In genomic region chr10:7942859-7943258, GRCh38 we compare ENCODE assay signal across 17 cellular contexts.
DNase-seq lines count a peak whose midpoint lies in the region; ATAC-seq and TF ChIP-seq lines count a peak whose summit lies in the region.
"Had no signal": no experiment of that assay in that cellular context is flagged by ENCODE, and none has a peak within 500 bp of the region (broad histone marks: within the 10 kb centered on the region; RNA-seq: fewer than 3 reads in every experiment).

No MANE protein-coding gene starts in this region.

- H3K9me3 Mint-ChIP-seq in stimulated activated memory B cell treated with anti-CD40 and anti-IgM and Interleukin-4, amounts not matched to agents 10 μg/mL and 1 μg/mL and 100 μg/mL, for 72 hours: peaks cover 16% of the 10 kb centered on the region

- POLR2A ChIA-PET in SK-N-SH (lab: Yijun Ruan, JAX): no interaction called here

- intact Hi-C loops in Right ventricle myocardium superior (cut with DNase I): no loop called here

- peak overlapping the region; percentile 53; the same call in 1 of the 2 replicates for H3K4me2 ChIP-seq in SK-N-SH

- H3K9me2 ChIP-seq in SK-N-SH: no peaks in the 10 kb centered on the region

- H3K4me1 Mint-ChIP-seq in stimulated activated memory B cell treated with anti-CD40 and anti-IgM and Interleukin-4, amounts not matched to agents 10 μg/mL and 1 μg/mL and 100 μg/mL, for 72 hours: peaks cover 33% of the 10 kb centered on the region

- H3F3A ChIP-seq in SK-N-SH (replicated peaks; ENCODE audit: insufficient read depth): peaks cover 16% of the 10 kb centered on the region

- H3K27ac Mint-ChIP-seq in stimulated activated memory B cell treated with anti-CD40 and anti-IgM and Interleukin-4, amounts not matched to agents 10 μg/mL and 1 μg/mL and 100 μg/mL, for 72 hours: no peak overlapping the region
- H3K27ac Mint-ChIP-seq: B cell had no signal

- peaks cover 5 to 42% of the 10 kb centered on the region in 2 experiments; a peak in 3 of 4 replicates for H3K4me1 ChIP-seq in SK-N-SH (ENCODE audit: control insufficient read depth in 1 of 2, insufficient read depth in 2 of 2, low read depth in 1 of 2, low read length in 1 of 2)
- peaks cover 27% of the 10 kb centered on the region for H3K4me1 ChIP-seq in RWPE2 (ENCODE audit: insufficient read depth, poor library complexity, severe bottlenecking)

- ATAC-seq in SK-N-SH treated with all-trans-retinoic acid at 6 μM for 48 hours (no peak), RWPE2 (ENCODE audit: low read depth) (no peak), Right ventricle myocardium superior (ENCODE audit: poor library complexity) (no peak)
- ATAC-seq in stimulated activated memory B cell treated with anti-CD40 and anti-IgM and Interleukin-4, amounts not matched to agents 10 μg/mL and 1 μg/mL and 100 μg/mL, for 72 hours: no peak
- ATAC-seq: K562 had no signal

- TF ChIP-seq CTCF in SK-N-SH (IDR thresholded peaks at IDR 0.05) (no peak), RWPE2 (IDR thresholded peaks at IDR 0.05; ENCODE audit: poor library complexity, severe bottlenecking) (no peak)

- H3K4me3 ChIP-seq in SK-N-SH (ENCODE audit: low read depth in 2 of 2, low read length in 1 of 2): no peak overlapping the region
- H3K4me3 ChIP-seq in RWPE2 (ENCODE audit: severe bottlenecking): no peak overlapping the region
- H3K4me3 ChIP-seq: K562, SJCRH30 had no signal

- no peak overlapping the region for H3K9ac ChIP-seq in SK-N-SH

- peak overlapping the region in 1 of 2 experiments; percentile 67; a peak in 1 of 4 replicates for H3K27ac ChIP-seq in SK-N-SH (ENCODE audit: low read depth in 2 of 2, low read length in 1 of 2)
- peak overlapping the region; percentile 49 for H3K27ac ChIP-seq in RWPE2 (ENCODE audit: poor library complexity, severe bottlenecking)
- H3K27ac ChIP-seq: SJCRH30 had no signal

- H3K4me3 Mint-ChIP-seq in stimulated activated memory B cell treated with anti-CD40 and anti-IgM and Interleukin-4, amounts not matched to agents 10 μg/mL and 1 μg/mL and 100 μg/mL, for 72 hours: no peak overlapping the region
- H3K4me3 Mint-ChIP-seq: B cell had no signal

- H2AFZ ChIP-seq in SK-N-SH (ENCODE audit: low read depth): no peak overlapping the region

- H3K36me3 ChIP-seq in SK-N-SH (replicated peaks in 1 of 2; ENCODE audit: control insufficient read depth in 1 of 2, insufficient read depth in 2 of 2, low read length in 1 of 2) (no peaks in the 10 kb centered on the region), RWPE2 (ENCODE audit: low read depth) (no peaks in the 10 kb centered on the region)
- H3K36me3 ChIP-seq: SJCRH30 had no signal

- CTCF ChIA-PET in SK-N-SH (lab: Yijun Ruan, JAX): interaction anchor here (1.4 kb wide), 1 partner anchor 64 kb away, joined by 3 read pairs; no protein-coding TSS in a partner anchor

- no peaks in the 10 kb centered on the region for H3K27me3 Mint-ChIP-seq in stimulated activated memory B cell treated with anti-CD40 and anti-IgM and Interleukin-4, amounts not matched to agents 10 μg/mL and 1 μg/mL and 100 μg/mL, for 72 hours
- H3K27me3 Mint-ChIP-seq: B cell had no signal

- H3K27me3 ChIP-seq in SK-N-SH (ENCODE audit: insufficient read depth) (no peaks in the 10 kb centered on the region), RWPE2 (ENCODE audit: insufficient read depth, poor library complexity, severe bottlenecking) (no peaks in the 10 kb centered on the region)
- H3K27me3 ChIP-seq: SJCRH30 had no signal

- no peak for DNase-seq in SK-N-SH
- no peak for DNase-seq in RWPE2 (ENCODE audit: low spot score)
- DNase-seq in fibroblast of peridontal ligament (ENCODE audit: extremely low read depth): peak; percentile 44
- DNase-seq in NOMO-1 treated with dmso at 0.1 percent for 144 hours (lab: John Stamatoyannopoulos, UW; ENCODE audit: unreplicated experiment): no peak
- no peak for DNase-seq in Right ventricle myocardium superior
- no peak for DNase-seq in cerebellar cortex (ENCODE audit: low spot score)
- DNase-seq: DMS79 treated with DMSO at 0.1 percent for 48 hours, NCI-H1092 treated with DMSO at 0.1 percent for 48 hours, NCI-H146, NCI-H2081, NCI-H748 treated with DMSO at 0.1 percent for 48 hours, OCI-M1, SJCRH30 had no signal

- peaks cover 63% of the 10 kb centered on the region for H3K36me3 Mint-ChIP-seq in stimulated activated memory B cell treated with anti-CD40 and anti-IgM and Interleukin-4, amounts not matched to agents 10 μg/mL and 1 μg/mL and 100 μg/mL, for 72 hours

- H3K9me3 ChIP-seq in SK-N-SH: peaks cover 9% of the 10 kb centered on the region; the same call in 1 of the 2 replicates
- no peaks in the 10 kb centered on the region for H3K9me3 ChIP-seq in RWPE2 (ENCODE audit: severe bottlenecking)
- H3K9me3 ChIP-seq: SJCRH30 had no signal

- no peaks in the 10 kb centered on the region for H4K20me1 ChIP-seq in SK-N-SH (ENCODE audit: insufficient read depth)

- WGBS in SK-N-SH (ENCODE audit: low lambda C conversion rate): 98% methylated on average over 11 of the region's 11 CpGs

- TF ChIP-seq EP300 in SK-N-SH (IDR thresholded peaks at IDR 0.05; ENCODE audit: borderline replicate concordance in 1 of 2, low read depth in 1 of 2, low read length in 1 of 2): no peak

- peaks cover 16% of the 10 kb centered on the region for H3K79me2 ChIP-seq in SK-N-SH (ENCODE audit: insufficient read depth)

- TF ChIP-seq RAD21 in SK-N-SH (IDR thresholded peaks at IDR 0.05; ENCODE audit: low read length): no peak

TF ChIP-seq in SK-N-SH, 30 proteins besides CTCF, POLR2A, EP300 and RAD21:
- TF ChIP-seq MEF2A (IDR thresholded peaks at IDR 0.05; ENCODE audit: borderline replicate concordance, low read depth) (no peak), IRF3 (IDR thresholded peaks at IDR 0.05; ENCODE audit: low read depth, low read length) (no peak), PBX3 (IDR thresholded peaks at IDR 0.05) (no peak), YY1 (IDR thresholded peaks at IDR 0.05; ENCODE audit: low read depth) (no peak)
TF ChIP-seq in SK-N-SH: peak in this region for 0.

TF ChIP-seq in SK-N-SH treated with all-trans-retinoic acid at 6 μM for 48 hours, 23 proteins besides CTCF, POLR2A, EP300 and RAD21 (continues in another document):
- no peak for TF ChIP-seq TCF4 (CRISPR knock-in tag; IDR thresholded peaks at IDR 0.05; ENCODE audit: borderline replicate concordance)
- no peak for TF ChIP-seq BACH2 (CRISPR knock-in tag; IDR thresholded peaks at IDR 0.05; ENCODE audit: borderline replicate concordance)
- TF ChIP-seq ZNF70 (CRISPR knock-in tag; IDR thresholded peaks at IDR 0.05): no peak
- no peak for TF ChIP-seq CSDC2 (CRISPR knock-in tag; IDR thresholded peaks at IDR 0.05)
- no peak for TF ChIP-seq ESRRG (CRISPR knock-in tag; IDR thresholded peaks at IDR 0.05)
- no peak for TF ChIP-seq RARB (CRISPR knock-in tag; IDR thresholded peaks at IDR 0.05)
- no peak for TF ChIP-seq PATZ1 (CRISPR knock-in tag; IDR thresholded peaks at IDR 0.05; ENCODE audit: borderline replicate concordance)
- no peak for TF ChIP-seq ARNTL (CRISPR knock-in tag; IDR thresholded peaks at IDR 0.05; ENCODE audit: borderline replicate concordance, low read depth)
- no peak for TF ChIP-seq SNAI2 (CRISPR knock-in tag; IDR thresholded peaks at IDR 0.05)
- TF ChIP-seq ZC3H10 (CRISPR knock-in tag; IDR thresholded peaks at IDR 0.05): no peak
- no peak for TF ChIP-seq CSRNP3 (CRISPR knock-in tag; IDR thresholded peaks at IDR 0.05)
- no peak for TF ChIP-seq ZFP30 (CRISPR knock-in tag; IDR thresholded peaks at IDR 0.05)
- no peak for TF ChIP-seq ZNF8 (CRISPR knock-in tag; IDR thresholded peaks at IDR 0.05)
- TF ChIP-seq ZNF565 (CRISPR knock-in tag; conservative IDR thresholded peaks at IDR 0.05; ENCODE audit: low read depth): no peak
- TF ChIP-seq ZFP3 (CRISPR knock-in tag; IDR thresholded peaks at IDR 0.05): no peak
- no peak for TF ChIP-seq ISL1 (CRISPR knock-in tag; IDR thresholded peaks at IDR 0.05)
